Comparison of ENCODE assay signal across 19 cellular contexts in the genomic region with DNA sequence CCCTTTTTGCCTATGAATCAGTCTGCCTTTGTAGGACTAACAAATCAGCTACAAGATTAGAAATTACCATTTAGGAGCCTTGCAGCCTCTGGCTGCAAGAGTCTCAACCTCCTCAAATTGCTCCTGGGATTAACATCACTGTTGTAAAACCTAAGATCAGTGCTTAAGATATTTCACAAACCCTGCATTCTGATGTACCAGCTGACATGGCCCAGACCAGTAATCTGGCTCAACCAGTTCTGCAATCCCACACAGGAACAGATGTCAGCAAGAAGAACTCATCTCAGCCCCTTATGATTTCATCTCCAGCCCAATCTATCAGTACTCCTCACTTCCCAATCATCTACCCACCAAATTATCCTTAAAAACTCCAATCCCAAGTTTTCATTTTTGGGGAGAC. TPM values are rescaled to one million over a fixed set of nuclear protein-coding genes. Genes with fewer than 3 reads are reported as not detected.
"Had no signal": no experiment of that assay in that cellular context is flagged by ENCODE, and none has a peak within 500 bp of the region (broad histone marks: within the 10 kb centered on the region; RNA-seq: fewer than 3 reads in every experiment).

No MANE protein-coding gene starts in this region.

- H3K27ac ChIP-seq: brain microvascular endothelial cell, neutrophil, parathyroid adenoma, thyroid gland, uterus had no signal

- H2AFZ ChIP-seq: parathyroid adenoma had no signal

- H3K36me3 ChIP-seq: brain microvascular endothelial cell, neutrophil, thyroid gland, uterus had no signal

- H3K9me3 ChIP-seq: neutrophil, thyroid gland, uterus had no signal

- H3K9ac ChIP-seq: parathyroid adenoma had no signal

- H3K9me3 Mint-ChIP-seq: activated CD4-positive, alpha-beta memory T cell treated with anti-CD3 and anti-CD28 coated beads, Interleukin-2, amount 10 ng/mL, durations not matched to agents 7 days and 5 days; stimulated activated naive B cell treated with anti-CD40 and anti-IgM and Interleukin-4, amounts not matched to agents 10 μg/mL and 1 μg/mL and 100 μg/mL, for 72 hours had no signal

- H3K27ac Mint-ChIP-seq: activated CD4-positive, alpha-beta memory T cell treated with anti-CD3 and anti-CD28 coated beads, Interleukin-2, amount 10 ng/mL, durations not matched to agents 7 days and 5 days; activated CD4-positive, alpha-beta T cell treated with anti-CD3 and anti-CD28 coated beads for 36 hours; activated naive CD8-positive, alpha-beta T cell; memory B cell; natural killer cell; stimulated activated naive B cell treated with anti-CD40 and anti-IgM and Interleukin-4, amounts not matched to agents 10 μg/mL and 1 μg/mL and 100 μg/mL, for 72 hours had no signal

- H3K4me1 Mint-ChIP-seq: activated CD4-positive, alpha-beta memory T cell treated with anti-CD3 and anti-CD28 coated beads, Interleukin-2, amount 10 ng/mL, durations not matched to agents 7 days and 5 days; activated CD4-positive, alpha-beta T cell treated with anti-CD3 and anti-CD28 coated beads for 36 hours; memory B cell; natural killer cell; stimulated activated naive B cell treated with anti-CD40 and anti-IgM and Interleukin-4, amounts not matched to agents 10 μg/mL and 1 μg/mL and 100 μg/mL, for 72 hours had no signal

- H3K27me3 ChIP-seq: brain microvascular endothelial cell, neutrophil, thyroid gland, uterus had no signal

- H3K4me3 Mint-ChIP-seq: activated CD4-positive, alpha-beta memory T cell treated with anti-CD3 and anti-CD28 coated beads, Interleukin-2, amount 10 ng/mL, durations not matched to agents 7 days and 5 days; activated CD4-positive, alpha-beta T cell treated with anti-CD3 and anti-CD28 coated beads for 36 hours; activated naive CD8-positive, alpha-beta T cell; memory B cell; natural killer cell; stimulated activated naive B cell treated with anti-CD40 and anti-IgM and Interleukin-4, amounts not matched to agents 10 μg/mL and 1 μg/mL and 100 μg/mL, for 72 hours had no signal

- H3K27me3 Mint-ChIP-seq: activated CD4-positive, alpha-beta memory T cell treated with anti-CD3 and anti-CD28 coated beads, Interleukin-2, amount 10 ng/mL, durations not matched to agents 7 days and 5 days had no signal

- H3K4me3 ChIP-seq: thyroid gland, uterus had no signal

- H3K36me3 Mint-ChIP-seq: activated naive CD8-positive, alpha-beta T cell; memory B cell; natural killer cell; stimulated activated naive B cell treated with anti-CD40 and anti-IgM and Interleukin-4, amounts not matched to agents 10 μg/mL and 1 μg/mL and 100 μg/mL, for 72 hours had no signal

- H3K4me1 ChIP-seq: parathyroid adenoma, thyroid gland, uterus had no signal

- ATAC-seq: activated CD4-positive, alpha-beta T cell treated with anti-CD3 and anti-CD28 coated beads for 36 hours; left lobe of liver; natural killer cell; stimulated activated naive B cell treated with anti-CD40 and anti-IgM and Interleukin-4, amounts not matched to agents 10 μg/mL and 1 μg/mL and 100 μg/mL, for 72 hours had no signal

- H3K79me2 ChIP-seq: parathyroid adenoma had no signal

- DNase-seq: activated CD4-positive, alpha-beta memory T cell treated with anti-CD3 and anti-CD28 coated beads, Interleukin-2, amount 10 ng/mL, durations not matched to agents 7 days and 5 days; activated CD4-positive, alpha-beta T cell treated with anti-CD3 and anti-CD28 coated beads for 36 hours; activated gamma-delta T cell; activated T-cell treated with anti-CD3 and anti-CD28 coated beads, Interleukin-2, amount 50 U/mL, for 48 hours; brain microvascular endothelial cell; cerebellar nuclear complex; effector CD8-positive, alpha-beta T cell; natural killer cell; stimulated activated CD4-positive, alpha-beta T cell treated with anti-CD3 and anti-CD28 coated beads, Interleukin-15, amount 100 ng/mL, for 24 hours; stimulated activated CD4-positive, alpha-beta T cell treated with anti-CD3 and anti-CD28 coated beads, Interleukin-4, amount 100 ng/mL, for 1 hour; stimulated activated naive B cell treated with anti-CD40 and anti-IgM and Interleukin-4, amounts not matched to agents 10 μg/mL and 1 μg/mL and 100 μg/mL, for 72 hours; thyroid gland; uterus had no signal

RNA-seq across cellular contexts. Expression of a gene that starts 32.5 kb away (rescaled TPM):
- total RNA-seq: activated CD4-positive, alpha-beta memory T cell treated with anti-CD3 and anti-CD28 coated beads, Interleukin-2, amount 10 ng/mL, durations not matched to agents 7 days and 5 days; activated CD4-positive, alpha-beta T cell treated with anti-CD3 and anti-CD28 coated beads for 36 hours; natural killer cell; T-helper 1 cell treated with Interleukin-12 subunit alpha and Interleukin-12 subunit beta and Interleukin-4 antibody, amounts not matched to agents 30 ng/mL and 1 ng/mL, for 36 hours had no signal
